In genomic region chr2:11642972-11643371, GRCh38 we compare ENCODE assay signal across 22 cellular contexts. TPM values are rescaled to one million over a fixed set of nuclear protein-coding genes. Genes with fewer than 3 reads are reported as not detected.
A peak's percentile ranks its signal among the peaks of the same experiment; 100 is the strongest.
DNase-seq lines count a peak whose midpoint lies in the region; ATAC-seq and TF ChIP-seq lines count a peak whose summit lies in the region.
"Had no signal": no experiment of that assay in that cellular context is flagged by ENCODE, and none has a peak within 500 bp of the region (broad histone marks: within the 10 kb centered on the region; RNA-seq: fewer than 3 reads in every experiment).

No MANE protein-coding gene starts in this region.

- H3K9me2 ChIP-seq in PC-3 (replicated peaks; ENCODE audit: low read length), result no peaks in the 10 kb centered on the region

- BruUV-seq in PC-3 (replicated peaks; lab: Mats Ljungman, UMichigan), result no TSS peak

- no peak for ATAC-seq in PC-3
- ATAC-seq: CD8-positive, alpha-beta T cell had no signal

- H3K27me3 ChIP-seq in PC-3 (ENCODE audit: low read length), result peaks cover 12% of the 10 kb centered on the region
- H3K27me3 ChIP-seq: BLaER1 treated with 17β-estradiol and CSF1 and Interleukin-3, amounts not matched to agents 10 nM and 100 nM had no signal

- DNase-seq in PC-3 (no peak), epithelial cell of proximal tubule (ENCODE audit: low read depth) (no peak), posterior vena cava (ENCODE audit: low spot score) (peak; percentile 66), HK-2 (ENCODE audit: unreplicated experiment) (no peak), GOT3 (lab: John Stamatoyannopoulos, UW) (no peak), SK-N-DZ (ENCODE audit: low spot score) (no peak)
- no peak for DNase-seq in activated CD4-positive, CD25-positive, alpha-beta regulatory T cell treated with anti-CD3 and anti-CD28 coated beads, Interleukin-2, amount 50 U/mL, for 72 hours
- DNase-seq: Calu3; CD8-positive, alpha-beta T cell; GF-D8; MV-4-11; NCI-H1417; NCI-H187 treated with DMSO at 0.1 percent for 48 hours; NCI-H345; NCI-H524 treated with DMSO at 0.1 percent for 48 hours; SIG-M5 had no signal

- CTCF ChIA-PET in PC-3 (lab: Charles Lee), result no interaction called here

- no peak overlapping the region for H3K27ac ChIP-seq in PC-3 (ENCODE audit: low read length)
- H3K27ac ChIP-seq: BLaER1 treated with 17β-estradiol and CSF1 and Interleukin-3, amounts not matched to agents 10 nM and 100 nM; PC-9; RWPE1 had no signal

- H2AFZ ChIP-seq in PC-3 (ENCODE audit: low read length), result no peak overlapping the region
- H2AFZ ChIP-seq: PC-9 had no signal

- TF ChIP-seq CTCF in GM12872 (IDR thresholded peaks at IDR 0.05; ENCODE audit: insufficient read depth, low read depth, low read length) (0 out of 3 replicates have a peak, but pooled peaks have one; percentile 9), PC-3 (conservative IDR thresholded peaks at IDR 0.05; ENCODE audit: low read depth, low read length) (peak; percentile 36; the same call in 1 of the 2 replicates), epithelial cell of proximal tubule (conservative IDR thresholded peaks at IDR 0.05; ENCODE audit: low read depth, low read length) (peak; percentile 8)

- no peak overlapping the region for H3K4me2 ChIP-seq in PC-3 (ENCODE audit: low read length)
- H3K4me2 ChIP-seq: BLaER1 treated with 17β-estradiol and CSF1 and Interleukin-3, amounts not matched to agents 10 nM and 100 nM; PC-9 had no signal

- H3K36me3 ChIP-seq in PC-3 (ENCODE audit: low read depth, low read length), result no peaks in the 10 kb centered on the region
- H3K36me3 ChIP-seq: BLaER1 treated with 17β-estradiol and CSF1 and Interleukin-3, amounts not matched to agents 10 nM and 100 nM; HAP-1 had no signal

- no peaks in the 10 kb centered on the region for H3K4me1 ChIP-seq in PC-3 (ENCODE audit: insufficient read depth, low read length)
- H3K4me1 ChIP-seq: BLaER1 treated with 17β-estradiol and CSF1 and Interleukin-3, amounts not matched to agents 10 nM and 100 nM; HAP-1 had no signal

- H3K9me3 ChIP-seq in PC-3 (ENCODE audit: low read length), result no peaks in the 10 kb centered on the region
- H3K9me3 ChIP-seq: HAP-1 had no signal

- H3K79me2 ChIP-seq in PC-3 (ENCODE audit: low read length), result no peaks in the 10 kb centered on the region

- no peaks in the 10 kb centered on the region for H3F3A ChIP-seq in PC-3 (ENCODE audit: low read length, unreplicated experiment)

- H3K4me3 ChIP-seq in PC-3 (ENCODE audit: low read length), result no peak overlapping the region
- no peak overlapping the region for H3K4me3 ChIP-seq in epithelial cell of proximal tubule (ENCODE audit: low read depth, low read length)
- H3K4me3 ChIP-seq: BLaER1 treated with 17β-estradiol and CSF1 and Interleukin-3, amounts not matched to agents 10 nM and 100 nM; HAP-1; PC-9 had no signal

- no peak overlapping the region for H3K9ac ChIP-seq in PC-3 (ENCODE audit: low read length)
- H3K9ac ChIP-seq: BLaER1 treated with 17β-estradiol and CSF1 and Interleukin-3, amounts not matched to agents 10 nM and 100 nM had no signal

- POLR2A ChIA-PET in PC-3 (lab: Charles Lee; ENCODE audit: unreplicated experiment), result no interaction called here

- intact Hi-C loops in PC-3 (cut with micrococcal nuclease) (no loop called here), posterior vena cava (cut with DNase I) (no loop called here)

- no peaks in the 10 kb centered on the region for H4K20me1 ChIP-seq in PC-3 (ENCODE audit: low read length)
- H4K20me1 ChIP-seq: BLaER1 treated with 17β-estradiol and CSF1 and Interleukin-3, amounts not matched to agents 10 nM and 100 nM had no signal

RNA-seq across cellular contexts. Expression of gene NTSR2, which starts 27.0 kb away (rescaled TPM):
- total RNA-seq in PC-3 (2014; rRNA removed), result not detected in 2 replicates
- total RNA-seq in epithelial cell of proximal tubule, result not detected in 2 replicates
- not detected for total RNA-seq in posterior vena cava
- polyA plus RNA-seq in SK-N-DZ (2014; cell fraction: cytosol; rRNA removed), result not detected in 2 replicates
- not detected in 2 replicates for polyA plus RNA-seq in SK-N-DZ (2014; cell fraction: nucleus; rRNA removed)
- total RNA-seq: A673; Calu3; CD8-positive, alpha-beta T cell; PC-9 had no signal
